ENCODE assay signal across 8 cellular contexts in the genomic region with DNA sequence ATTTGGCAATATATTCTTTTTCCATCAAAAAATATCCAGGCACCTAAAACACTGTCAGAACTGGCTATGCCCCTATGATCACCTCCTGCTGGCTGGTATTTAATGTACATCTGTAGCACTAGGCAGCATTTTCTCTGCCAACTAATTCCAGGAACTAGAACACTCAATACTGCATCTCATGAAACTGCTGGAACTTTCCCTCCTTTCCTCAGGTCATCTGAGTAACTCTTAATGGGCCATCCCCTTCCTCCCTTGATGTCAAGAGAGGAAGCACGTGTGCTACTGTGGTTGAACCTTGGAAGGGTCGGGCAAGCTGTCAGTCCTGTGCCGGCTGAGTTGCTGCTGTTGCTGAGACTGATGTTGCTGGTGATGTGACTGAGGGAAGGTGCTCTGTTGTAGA. TPM values are rescaled to one million over a fixed set of nuclear protein-coding genes. Genes with fewer than 3 reads are reported as not detected.
DNase-seq lines count a peak whose midpoint lies in the region; ATAC-seq, FAIRE-seq and TF ChIP-seq lines count a peak whose summit lies in the region.

No MANE protein-coding gene starts in this region.

- H3K36me3 Mint-ChIP-seq in activated CD4-positive, alpha-beta T cell treated with anti-CD3 and anti-CD28 coated beads for 36 hours (ENCODE audit: low read depth) = peaks cover 40% of the 10 kb centered on the region
- H3K36me3 Mint-ChIP-seq in activated T-helper 1 cell treated with anti-CD3 and anti-CD28 coated beads, Interleukin-12 subunit alpha, Interleukin-12 subunit beta, Interleukin-2, Interleukin-4 antibody, amounts not matched to agents 30 ng/mL and 10 ng/mL and 1 ng/mL, durations not matched to agents 14 hours and 24 hours and 36 hours (ENCODE audit: low read depth) = peaks cover 34% of the 10 kb centered on the region

- 0 out of 2 replicates have a peak, but pooled peaks have one; percentile 6 for TF ChIP-seq CTCF in HepG2 (CRISPR knock-in tag; IDR thresholded peaks at IDR 0.05)
- no peak for TF ChIP-seq CTCF in prostate gland (IDR thresholded peaks at IDR 0.05)

- H3K27me3 ChIP-seq in HepG2 (ENCODE audit: control insufficient read depth in 1 of 2, insufficient read depth in 2 of 2, low read length in 2 of 2) = no peaks in the 10 kb centered on the region
- no peaks in the 10 kb centered on the region for H3K27me3 ChIP-seq in prostate gland (replicated peaks; ENCODE audit: insufficient read depth)

- H3K9ac ChIP-seq in HepG2 (ENCODE audit: insufficient read depth, low read depth, low read length) = no peak overlapping the region

- TF ChIP-seq POLR2A in HepG2 (IDR thresholded peaks at IDR 0.05; ENCODE audit: insufficient read depth in 1 of 2, low read depth in 2 of 2, low read length in 2 of 2) (no peak), prostate gland (IDR thresholded peaks at IDR 0.05) (no peak)

- no peak overlapping the region for H3K4me3 ChIP-seq in HepG2 (replicated peaks in 1 of 3; ENCODE audit: insufficient read depth in 1 of 3, low read depth in 2 of 3, low read length in 3 of 3)
- H3K4me3 ChIP-seq in prostate gland = no peak overlapping the region

- no peak overlapping the region for H3K27ac ChIP-seq in HepG2 (ENCODE audit: extremely low read length, insufficient read depth, low read length)
- no peak overlapping the region for H3K27ac ChIP-seq in prostate gland

- BruUV-seq in HepG2 (replicated peaks; lab: Mats Ljungman, UMichigan) = no TSS peak

- POLR2A ChIA-PET in activated CD4-positive, alpha-beta T cell treated with anti-CD3 and anti-CD28 coated beads for 36 hours (lab: Charles Lee) = no interaction called here
- POLR2A ChIA-PET in HepG2 (lab: Yijun Ruan, JAX) = no interaction called here

- no peaks in the 10 kb centered on the region for H3K27me3 Mint-ChIP-seq in activated CD4-positive, alpha-beta T cell treated with anti-CD3 and anti-CD28 coated beads for 36 hours
- no peaks in the 10 kb centered on the region for H3K27me3 Mint-ChIP-seq in activated T-helper 1 cell treated with anti-CD3 and anti-CD28 coated beads, Interleukin-12 subunit alpha, Interleukin-12 subunit beta, Interleukin-2, Interleukin-4 antibody, amounts not matched to agents 30 ng/mL and 10 ng/mL and 1 ng/mL, durations not matched to agents 14 hours and 24 hours and 36 hours (ENCODE audit: insufficient read depth)

- in situ Hi-C loops in HepG2 (cut with HindIII; ENCODE audit: extremely low pct_ligation_motif_present, low pct_unique_long_range_greater_than_20kb) = no loop called here

- peaks cover 15% of the 10 kb centered on the region for H3K4me1 Mint-ChIP-seq in activated CD4-positive, alpha-beta T cell treated with anti-CD3 and anti-CD28 coated beads for 36 hours
- peaks cover 14% of the 10 kb centered on the region for H3K4me1 Mint-ChIP-seq in activated T-helper 1 cell treated with anti-CD3 and anti-CD28 coated beads, Interleukin-12 subunit alpha, Interleukin-12 subunit beta, Interleukin-2, Interleukin-4 antibody, amounts not matched to agents 30 ng/mL and 10 ng/mL and 1 ng/mL, durations not matched to agents 14 hours and 24 hours and 36 hours (ENCODE audit: low read depth)

- peaks cover 28% of the 10 kb centered on the region for H3K4me1 ChIP-seq in HepG2 (ENCODE audit: insufficient read depth, low read length)
- H3K4me1 ChIP-seq in prostate gland (replicated peaks) = no peaks in the 10 kb centered on the region

- no peaks in the 10 kb centered on the region for H4K20me1 ChIP-seq in HepG2 (ENCODE audit: insufficient read depth, low read length)

- H3K9me3 ChIP-seq in HepG2 (ENCODE audit: low read length) (no peaks in the 10 kb centered on the region), prostate gland (no peaks in the 10 kb centered on the region)

- H2AFZ ChIP-seq in HepG2 (ENCODE audit: low read length) = no peak overlapping the region

- no peak overlapping the region for H3K4me3 Mint-ChIP-seq in activated CD4-positive, alpha-beta T cell treated with anti-CD3 and anti-CD28 coated beads for 36 hours
- H3K4me3 Mint-ChIP-seq in activated T-helper 1 cell treated with anti-CD3 and anti-CD28 coated beads, Interleukin-12 subunit alpha, Interleukin-12 subunit beta, Interleukin-2, Interleukin-4 antibody, amounts not matched to agents 30 ng/mL and 10 ng/mL and 1 ng/mL, durations not matched to agents 14 hours and 24 hours and 36 hours = no peak overlapping the region

- no peak for TF ChIP-seq RAD21 in HepG2 (CRISPR knock-in tag; IDR thresholded peaks at IDR 0.05)

- TF ChIP-seq EP300 in HepG2 (IDR thresholded peaks at IDR 0.05; ENCODE audit: low read depth in 2 of 2, low read length in 2 of 2) (no peak), HepG2 (CRISPR knock-in tag; IDR thresholded peaks at IDR 0.05; ENCODE audit: borderline replicate concordance) (no peak)

- no peaks in the 10 kb centered on the region for H3K79me2 ChIP-seq in HepG2 (ENCODE audit: insufficient read depth, low read length)

- H3K4me2 ChIP-seq in HepG2 (ENCODE audit: low read depth, low read length) = no peak overlapping the region

- peaks cover 5 to 35% of the 10 kb centered on the region in 2 experiments for H3K36me3 ChIP-seq in HepG2 (replicated peaks in 1 of 2; ENCODE audit: control insufficient read depth in 1 of 2, insufficient read depth in 2 of 2, low read length in 2 of 2)
- H3K36me3 ChIP-seq in prostate gland = no peaks in the 10 kb centered on the region

- no peak for FAIRE-seq in HepG2 (lab: Jason Lieb, UNC)

- H3K9me3 Mint-ChIP-seq in activated CD4-positive, alpha-beta T cell treated with anti-CD3 and anti-CD28 coated beads for 36 hours (ENCODE audit: low read depth) = no peaks in the 10 kb centered on the region
- H3K9me3 Mint-ChIP-seq in activated T-helper 1 cell treated with anti-CD3 and anti-CD28 coated beads, Interleukin-12 subunit alpha, Interleukin-12 subunit beta, Interleukin-2, Interleukin-4 antibody, amounts not matched to agents 30 ng/mL and 10 ng/mL and 1 ng/mL, durations not matched to agents 14 hours and 24 hours and 36 hours = no peaks in the 10 kb centered on the region

- peak overlapping the region; percentile 73 for H3K27ac Mint-ChIP-seq in activated CD4-positive, alpha-beta T cell treated with anti-CD3 and anti-CD28 coated beads for 36 hours
- peak overlapping the region; percentile 7 for H3K27ac Mint-ChIP-seq in activated T-helper 1 cell treated with anti-CD3 and anti-CD28 coated beads, Interleukin-12 subunit alpha, Interleukin-12 subunit beta, Interleukin-2, Interleukin-4 antibody, amounts not matched to agents 30 ng/mL and 10 ng/mL and 1 ng/mL, durations not matched to agents 14 hours and 24 hours and 36 hours

- peak; percentile 62 for DNase-seq in activated CD4-positive, alpha-beta T cell treated with anti-CD3 and anti-CD28 coated beads for 36 hours
- no peak for DNase-seq in activated CD4-positive, alpha-beta T cell treated with anti-CD3 and anti-CD28 coated beads for 1 hour
- DNase-seq in activated T-helper 1 cell treated with anti-CD3 and anti-CD28 coated beads, Interleukin-12 subunit alpha, Interleukin-12 subunit beta, Interleukin-2, Interleukin-4 antibody, amounts not matched to agents 30 ng/mL and 10 ng/mL and 1 ng/mL, durations not matched to agents 14 hours and 24 hours and 36 hours (ENCODE audit: low spot score) = peak; percentile 1
- DNase-seq in HepG2 (ENCODE audit: low spot score) (no peak), mucosa of gallbladder (ENCODE audit: low spot score) (no peak), prostate gland (ENCODE audit: low spot score) (no peak), germinal center (ENCODE audit: low spot score) (no peak)

- CTCF ChIA-PET in activated CD4-positive, alpha-beta T cell treated with anti-CD3 and anti-CD28 coated beads for 36 hours (lab: Charles Lee) = interaction anchor here (1.2 to 1.3 kb wide), 2 partner anchors 11 to 19 kb away, joined by 3 read pairs; no protein-coding TSS in a partner anchor
- CTCF ChIA-PET in HepG2 (lab: Yijun Ruan, JAX; ENCODE audit: low intra/inter-chr PET ratio, low total read pairs) = no interaction called here

- 89% methylated on average over 3 of the region's 3 CpGs for WGBS in HepG2 (ENCODE audit: low lambda C conversion rate)
- 62% methylated on average over 3 of the region's 3 CpGs for WGBS in prostate gland

- ATAC-seq in activated CD4-positive, alpha-beta T cell treated with anti-CD3 and anti-CD28 coated beads for 36 hours = peak; percentile 96
- peak; percentile 62 for ATAC-seq in HG02885 (IDR thresholded peaks at IDR 0.05; ENCODE audit: poor library complexity, unreplicated experiment)
- peak; percentile 52 for ATAC-seq in HepG2

- intact Hi-C loops in activated CD4-positive, alpha-beta T cell treated with anti-CD3 and anti-CD28 coated beads for 36 hours (cut with DNase I, micrococcal nuclease) = loop anchor here (2.0 to 5.0 kb wide), 3 partner anchors 88 to 117 kb away; a partner anchor contains a TSS
- intact Hi-C loops in activated T-helper 1 cell treated with anti-CD3 and anti-CD28 coated beads, Interleukin-12 subunit alpha, Interleukin-12 subunit beta, Interleukin-2, Interleukin-4 antibody, amounts not matched to agents 30 ng/mL and 10 ng/mL and 1 ng/mL, durations not matched to agents 14 hours and 24 hours and 36 hours (cut with micrococcal nuclease) = loop anchor here (5.0 to 10.0 kb wide), 4 partner anchors 38 to 432 kb away; a partner anchor contains a TSS
- intact Hi-C loops in HepG2 (cut with micrococcal nuclease; ENCODE audit: unreplicated experiment) = no loop called here
- intact Hi-C loops in prostate gland (cut with DNase I) = no loop called here

RNA-seq across cellular contexts. Expression of a gene that starts 39.4 kb away (rescaled TPM):
- 10 to 100 TPM; 43.4 to 49.5 TPM for total RNA-seq in activated CD4-positive, alpha-beta T cell treated with anti-CD3 and anti-CD28 coated beads for 36 hours
- 110 and 112 TPM in 2 replicates for total RNA-seq in activated T-helper 1 cell treated with anti-CD3 and anti-CD28 coated beads, Interleukin-12 subunit alpha, Interleukin-12 subunit beta, Interleukin-2, Interleukin-4 antibody, amounts not matched to agents 30 ng/mL and 10 ng/mL and 1 ng/mL, durations not matched to agents 14 hours and 24 hours and 36 hours
- 32.0 and 54.6 TPM in 2 replicates for total RNA-seq in HepG2 (2016; rRNA removed; fragmentation: Illumina TruSeq; extraction: Trizol)
- 49.0 and 49.6 TPM in 2 replicates for total RNA-seq in HepG2 (2016; cell fraction: cytosol; rRNA removed; fragmentation: Illumina TruSeq; extraction: Trizol; ENCODE audit: low read depth)
- total RNA-seq in HepG2 (2016; cell fraction: insoluble cytoplasmic fraction; rRNA removed; fragmentation: Illumina TruSeq; extraction: Trizol) = 31.3 and 54.4 TPM in 2 replicates
- total RNA-seq in HepG2 (2016; cell fraction: membrane; rRNA removed; fragmentation: Illumina TruSeq; extraction: Trizol) = 41.0 and 41.4 TPM in 2 replicates
- total RNA-seq in HepG2 (2016; cell fraction: nucleus; rRNA removed; fragmentation: Illumina TruSeq; extraction: Trizol) = 69.6 and 76.4 TPM in 2 replicates
- 82.0 and 103 TPM in 2 replicates for polyA plus RNA-seq in HepG2 (2011; rRNA removed)
- polyA plus RNA-seq in HepG2 (2011; cell fraction: cytosol; rRNA removed) = 36.3 and 40.4 TPM in 2 replicates
- 57.5 and 61.2 TPM in 2 replicates for polyA plus RNA-seq in HepG2 (2011; cell fraction: nucleus; rRNA removed)
- polyA plus RNA-seq in HepG2 (2012) = 27.9 and 35.8 TPM in 2 replicates
- 17.4 and 21.2 TPM in 2 replicates for polyA plus RNA-seq in HepG2 (2016; cell fraction: cytosol; fragmentation: Illumina TruSeq; extraction: Trizol; ENCODE audit: low read depth)
- polyA plus RNA-seq in HepG2 (2016; cell fraction: insoluble cytoplasmic fraction; fragmentation: Illumina TruSeq; extraction: Trizol; ENCODE audit: low read depth) = 36.0 and 38.8 TPM in 2 replicates
- polyA plus RNA-seq in HepG2 (2016; cell fraction: membrane; fragmentation: Illumina TruSeq; extraction: Trizol; ENCODE audit: low read depth) = 27.2 and 31.4 TPM in 2 replicates
- 108 and 117 TPM in 2 replicates for polyA plus RNA-seq in HepG2 (2016; cell fraction: nucleus; fragmentation: Illumina TruSeq; extraction: Trizol; ENCODE audit: insufficient read depth, low read depth)
- 170 and 281 TPM in 2 replicates for polyA minus RNA-seq in HepG2 (2011; rRNA and poly(A)+ RNA removed; ENCODE audit: low replicate concordance)
- 36.6 and 41.3 TPM in 2 replicates for polyA minus RNA-seq in HepG2 (2011; cell fraction: cytosol; rRNA and poly(A)+ RNA removed)
- polyA minus RNA-seq in HepG2 (2011; cell fraction: nucleus; rRNA and poly(A)+ RNA removed) = 125 and 131 TPM in 2 replicates
- total RNA-seq in mucosa of gallbladder = 98.8 TPM
- total RNA-seq in prostate gland = 100 to 1,000 TPM; 117 to 183 TPM

Comparison
In these comparisons a context has a peak if more than half of its experiments do, and no peak if none do; other contexts are left out.
1. DNase-seq: peak in activated CD4-positive, alpha-beta T cell treated with anti-CD3 and anti-CD28 coated beads for 36 hours (single experiment) and activated T-helper 1 cell treated with anti-CD3 and anti-CD28 coated beads, Interleukin-12 subunit alpha, Interleukin-12 subunit beta, Interleukin-2, Interleukin-4 antibody, amounts not matched to agents 30 ng/mL and 10 ng/mL and 1 ng/mL, durations not matched to agents 14 hours and 24 hours and 36 hours (single experiment); none in activated CD4-positive, alpha-beta T cell treated with anti-CD3 and anti-CD28 coated beads for 1 hour (single experiment), HepG2 (single experiment), mucosa of gallbladder (single experiment), prostate gland (single experiment) and germinal center (single experiment).
2. intact Hi-C loops: an anchor here in activated CD4-positive, alpha-beta T cell treated with anti-CD3 and anti-CD28 coated beads for 36 hours (2.0 to 5.0 kb wide) and activated T-helper 1 cell treated with anti-CD3 and anti-CD28 coated beads, Interleukin-12 subunit alpha, Interleukin-12 subunit beta, Interleukin-2, Interleukin-4 antibody, amounts not matched to agents 30 ng/mL and 10 ng/mL and 1 ng/mL, durations not matched to agents 14 hours and 24 hours and 36 hours (5.0 to 10.0 kb wide); none called in HepG2 and prostate gland.
3. Peak in every context shown above with its lines, with median percentiles within 50 percentile points of each other: ATAC-seq.